ENCODE assay signal across 21 cellular contexts in genomic region chr6:34552620-34553019, GRCh38. TPM values are rescaled to one million over a fixed set of nuclear protein-coding genes. Genes with fewer than 3 reads are reported as not detected.
"Had no signal": no experiment of that assay in that cellular context is flagged by ENCODE, and none has a peak within 500 bp of the region (broad histone marks: within the 10 kb centered on the region; RNA-seq: fewer than 3 reads in every experiment).

No MANE protein-coding gene starts in this region.

- H3K4me3 Mint-ChIP-seq: activated CD4-positive, alpha-beta T cell treated with anti-CD3 and anti-CD28 coated beads, Interleukin-2, amount 10 ng/mL, durations not matched to agents 24 days and 14 days; activated naive CD4-positive, alpha-beta T cell treated with anti-CD3 and anti-CD28 coated beads for 36 hours; activated naive CD8-positive, alpha-beta T cell; activated T-cell treated with anti-CD3 and anti-CD28 coated beads, Interleukin-2, amount 50 U/mL, for 4 hours; T-helper 1 cell treated with Interleukin-12 subunit alpha and Interleukin-12 subunit beta and Interleukin-4 antibody, amounts not matched to agents 30 μg/mL and 1 μg/mL, for 36 hours; WTC11 had no signal

- H3K9me3 Mint-ChIP-seq: activated CD4-positive, alpha-beta T cell treated with anti-CD3 and anti-CD28 coated beads, Interleukin-2, amount 10 ng/mL, durations not matched to agents 24 days and 14 days; activated naive CD4-positive, alpha-beta T cell treated with anti-CD3 and anti-CD28 coated beads for 36 hours; activated T-cell treated with anti-CD3 and anti-CD28 coated beads, Interleukin-2, amount 50 U/mL, for 4 hours; T-helper 1 cell treated with Interleukin-12 subunit alpha and Interleukin-12 subunit beta and Interleukin-4 antibody, amounts not matched to agents 30 μg/mL and 1 μg/mL, for 36 hours; WTC11 had no signal

- H3K27me3 Mint-ChIP-seq: activated CD4-positive, alpha-beta T cell treated with anti-CD3 and anti-CD28 coated beads, Interleukin-2, amount 10 ng/mL, durations not matched to agents 24 days and 14 days; activated naive CD8-positive, alpha-beta T cell had no signal

- H3K36me3 Mint-ChIP-seq: activated naive CD8-positive, alpha-beta T cell; WTC11 had no signal

- H3K36me3 ChIP-seq: brain microvascular endothelial cell had no signal

- H3K27me3 ChIP-seq: brain microvascular endothelial cell had no signal

- H3K27ac ChIP-seq: brain microvascular endothelial cell had no signal

- H3K27ac Mint-ChIP-seq: activated CD4-positive, alpha-beta T cell treated with anti-CD3 and anti-CD28 coated beads, Interleukin-2, amount 10 ng/mL, durations not matched to agents 24 days and 14 days; activated naive CD4-positive, alpha-beta T cell treated with anti-CD3 and anti-CD28 coated beads for 36 hours; activated naive CD8-positive, alpha-beta T cell; T-helper 1 cell treated with Interleukin-12 subunit alpha and Interleukin-12 subunit beta and Interleukin-4 antibody, amounts not matched to agents 30 μg/mL and 1 μg/mL, for 36 hours; WTC11 had no signal

- ATAC-seq: activated T-cell treated with anti-CD3 and anti-CD28 coated beads, Interleukin-2, amount 50 U/mL, for 4 hours; WTC11 had no signal

- DNase-seq: activated CD4-positive, alpha-beta T cell treated with anti-CD3 and anti-CD28 coated beads, Interleukin-2, amount 10 ng/mL, durations not matched to agents 24 days and 14 days; activated CD4-positive, alpha-beta T cell treated with anti-CD3 and anti-CD28 coated beads, Interleukin-2, amount 50 U/mL, for 48 hours; activated CD4-positive, CD25-positive, alpha-beta regulatory T cell treated with anti-CD3 and anti-CD28 coated beads, Interleukin-2, amount 50 U/mL, for 72 hours; activated gamma-delta T cell; activated naive CD4-positive, alpha-beta T cell treated with anti-CD3 and anti-CD28 coated beads for 36 hours; activated T-cell treated with anti-CD3 and anti-CD28 coated beads, Interleukin-2, amount 50 U/mL, for 4 hours; brain microvascular endothelial cell; Karpas-422; NCI-H1105 treated with DMSO at 0.1 percent for 48 hours; NCI-H1436 treated with DMSO at 0.1 percent for 48 hours; NCI-H187; NCI-H2081; NCI-H510A treated with DMSO at 0.1 percent for 48 hours; NCI-H69; NK-92 treated with Interleukin-12 subunit alpha and Interleukin-12 subunit beta, amount 100 ng/mL, for 24 hours; OCI-M1; SHP77 treated with DMSO at 0.1 percent for 48 hours had no signal

RNA-seq across cellular contexts. Expression of gene SPDEF, which starts 3.5 kb away (rescaled TPM):
- total RNA-seq: activated CD4-positive, alpha-beta T cell treated with anti-CD3 and anti-CD28 coated beads, Interleukin-2, amount 10 ng/mL, durations not matched to agents 24 days and 14 days; SK-MEL-5 had no signal
